1 cellular context compared by ENCODE assay signal in the genomic region with DNA sequence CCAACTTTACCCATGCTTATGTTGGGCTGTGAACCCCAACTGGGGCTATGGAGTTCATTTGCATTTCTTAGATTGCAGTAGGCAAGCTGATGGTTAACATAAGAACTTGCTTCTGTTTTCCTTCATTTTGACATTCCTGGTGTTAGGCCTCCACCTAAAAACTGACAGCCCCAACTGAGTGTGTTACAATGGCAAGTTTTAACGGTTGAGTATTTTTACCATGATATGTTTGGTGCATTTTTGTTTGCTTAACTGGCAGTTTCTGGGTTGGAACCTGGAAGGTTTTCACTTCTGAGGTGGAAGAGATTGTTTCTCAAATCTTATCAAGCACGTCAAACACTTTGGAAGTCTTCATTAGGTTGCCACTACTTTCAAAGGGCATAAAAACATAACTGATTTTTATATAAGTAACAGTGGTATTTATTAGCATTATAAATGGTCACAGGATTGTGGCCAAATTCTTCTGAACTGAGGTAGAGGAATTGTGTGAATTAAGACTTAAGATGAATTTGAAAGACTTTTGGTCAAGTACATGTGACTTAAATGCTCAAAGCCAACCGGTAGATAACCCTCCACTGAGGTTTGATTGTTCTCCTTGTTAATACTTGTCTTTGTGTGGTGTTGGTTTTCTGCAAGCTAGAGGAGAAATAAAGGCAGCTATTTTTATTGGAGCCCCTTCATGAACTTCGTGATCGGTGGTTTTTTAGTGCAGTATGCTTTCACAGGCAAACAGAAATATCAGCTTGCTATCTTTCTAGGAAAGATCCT.
TF ChIP-seq lines count a peak whose summit lies in the region.

No MANE protein-coding gene starts in this region.

TF ChIP-seq in WTC11, 78 proteins besides CTCF, POLR2A, EP300 and RAD21 (continued from another document):
- TF ChIP-seq, protein P1, sequence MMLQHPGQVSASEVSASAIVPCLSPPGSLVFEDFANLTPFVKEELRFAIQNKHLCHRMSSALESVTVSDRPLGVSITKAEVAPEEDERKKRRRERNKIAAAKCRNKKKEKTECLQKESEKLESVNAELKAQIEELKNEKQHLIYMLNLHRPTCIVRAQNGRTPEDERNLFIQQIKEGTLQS (CRISPR knock-in tag; conservative IDR thresholded peaks at IDR 0.05) = no peak
- no peak for TF ChIP-seq FOXK1 (CRISPR knock-in tag; IDR thresholded peaks at IDR 0.05)
- TF ChIP-seq, protein P2, sequence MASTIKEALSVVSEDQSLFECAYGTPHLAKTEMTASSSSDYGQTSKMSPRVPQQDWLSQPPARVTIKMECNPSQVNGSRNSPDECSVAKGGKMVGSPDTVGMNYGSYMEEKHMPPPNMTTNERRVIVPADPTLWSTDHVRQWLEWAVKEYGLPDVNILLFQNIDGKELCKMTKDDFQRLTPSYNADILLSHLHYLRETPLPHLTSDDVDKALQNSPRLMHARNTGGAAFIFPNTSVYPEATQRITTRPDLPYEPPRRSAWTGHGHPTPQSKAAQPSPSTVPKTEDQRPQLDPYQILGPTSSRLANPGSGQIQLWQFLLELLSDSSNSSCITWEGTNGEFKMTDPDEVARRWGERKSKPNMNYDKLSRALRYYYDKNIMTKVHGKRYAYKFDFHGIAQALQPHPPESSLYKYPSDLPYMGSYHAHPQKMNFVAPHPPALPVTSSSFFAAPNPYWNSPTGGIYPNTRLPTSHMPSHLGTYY (CRISPR knock-in tag; IDR thresholded peaks at IDR 0.05) = no peak
- no peak for TF ChIP-seq ATF1 (CRISPR knock-in tag; IDR thresholded peaks at IDR 0.05)
- TF ChIP-seq, protein P3, sequence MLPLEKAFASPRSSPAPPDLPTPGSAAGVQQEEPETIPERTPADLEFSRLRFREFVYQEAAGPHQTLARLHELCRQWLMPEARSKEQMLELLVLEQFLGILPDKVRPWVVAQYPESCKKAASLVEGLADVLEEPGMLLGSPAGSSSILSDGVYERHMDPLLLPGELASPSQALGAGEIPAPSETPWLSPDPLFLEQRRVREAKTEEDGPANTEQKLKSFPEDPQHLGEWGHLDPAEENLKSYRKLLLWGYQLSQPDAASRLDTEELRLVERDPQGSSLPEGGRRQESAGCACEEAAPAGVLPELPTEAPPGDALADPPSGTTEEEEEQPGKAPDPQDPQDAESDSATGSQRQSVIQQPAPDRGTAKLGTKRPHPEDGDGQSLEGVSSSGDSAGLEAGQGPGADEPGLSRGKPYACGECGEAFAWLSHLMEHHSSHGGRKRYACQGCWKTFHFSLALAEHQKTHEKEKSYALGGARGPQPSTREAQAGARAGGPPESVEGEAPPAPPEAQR (CRISPR knock-in tag; IDR thresholded peaks at IDR 0.05) = no peak
- TF ChIP-seq TEAD4 (CRISPR knock-in tag; IDR thresholded peaks at IDR 0.05) = no peak
- no peak for TF ChIP-seq NFATC4 (CRISPR knock-in tag; IDR thresholded peaks at IDR 0.05)
- TF ChIP-seq, protein P4, sequence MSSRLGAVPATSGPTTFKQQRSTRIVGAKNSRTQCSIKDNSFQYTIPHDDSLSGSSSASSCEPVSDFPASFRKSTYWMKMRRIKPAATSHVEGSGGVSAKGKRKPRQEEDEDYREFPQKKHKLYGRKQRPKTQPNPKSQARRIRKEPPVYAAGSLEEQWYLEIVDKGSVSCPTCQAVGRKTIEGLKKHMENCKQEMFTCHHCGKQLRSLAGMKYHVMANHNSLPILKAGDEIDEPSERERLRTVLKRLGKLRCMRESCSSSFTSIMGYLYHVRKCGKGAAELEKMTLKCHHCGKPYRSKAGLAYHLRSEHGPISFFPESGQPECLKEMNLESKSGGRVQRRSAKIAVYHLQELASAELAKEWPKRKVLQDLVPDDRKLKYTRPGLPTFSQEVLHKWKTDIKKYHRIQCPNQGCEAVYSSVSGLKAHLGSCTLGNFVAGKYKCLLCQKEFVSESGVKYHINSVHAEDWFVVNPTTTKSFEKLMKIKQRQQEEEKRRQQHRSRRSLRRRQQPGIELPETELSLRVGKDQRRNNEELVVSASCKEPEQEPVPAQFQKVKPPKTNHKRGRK (CRISPR knock-in tag; IDR thresholded peaks at IDR 0.05; ENCODE audit: borderline replicate concordance) = no peak
- TF ChIP-seq OVOL2 (CRISPR knock-in tag; IDR thresholded peaks at IDR 0.05; ENCODE audit: borderline replicate concordance) = no peak
- TF ChIP-seq SP1 (CRISPR knock-in tag; conservative IDR thresholded peaks at IDR 0.05) = no peak
- TF ChIP-seq ZBTB21 (CRISPR knock-in tag; IDR thresholded peaks at IDR 0.05; ENCODE audit: borderline replicate concordance) = no peak
- TF ChIP-seq, protein P5, sequence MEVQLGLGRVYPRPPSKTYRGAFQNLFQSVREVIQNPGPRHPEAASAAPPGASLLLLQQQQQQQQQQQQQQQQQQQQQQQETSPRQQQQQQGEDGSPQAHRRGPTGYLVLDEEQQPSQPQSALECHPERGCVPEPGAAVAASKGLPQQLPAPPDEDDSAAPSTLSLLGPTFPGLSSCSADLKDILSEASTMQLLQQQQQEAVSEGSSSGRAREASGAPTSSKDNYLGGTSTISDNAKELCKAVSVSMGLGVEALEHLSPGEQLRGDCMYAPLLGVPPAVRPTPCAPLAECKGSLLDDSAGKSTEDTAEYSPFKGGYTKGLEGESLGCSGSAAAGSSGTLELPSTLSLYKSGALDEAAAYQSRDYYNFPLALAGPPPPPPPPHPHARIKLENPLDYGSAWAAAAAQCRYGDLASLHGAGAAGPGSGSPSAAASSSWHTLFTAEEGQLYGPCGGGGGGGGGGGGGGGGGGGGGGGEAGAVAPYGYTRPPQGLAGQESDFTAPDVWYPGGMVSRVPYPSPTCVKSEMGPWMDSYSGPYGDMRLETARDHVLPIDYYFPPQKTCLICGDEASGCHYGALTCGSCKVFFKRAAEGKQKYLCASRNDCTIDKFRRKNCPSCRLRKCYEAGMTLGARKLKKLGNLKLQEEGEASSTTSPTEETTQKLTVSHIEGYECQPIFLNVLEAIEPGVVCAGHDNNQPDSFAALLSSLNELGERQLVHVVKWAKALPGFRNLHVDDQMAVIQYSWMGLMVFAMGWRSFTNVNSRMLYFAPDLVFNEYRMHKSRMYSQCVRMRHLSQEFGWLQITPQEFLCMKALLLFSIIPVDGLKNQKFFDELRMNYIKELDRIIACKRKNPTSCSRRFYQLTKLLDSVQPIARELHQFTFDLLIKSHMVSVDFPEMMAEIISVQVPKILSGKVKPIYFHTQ (CRISPR knock-in tag; IDR thresholded peaks at IDR 0.05) = no peak
- TF ChIP-seq JUN (CRISPR knock-in tag; IDR thresholded peaks at IDR 0.05) = no peak
